Comparison of ENCODE assay signal across 12 cellular contexts in the genomic region with DNA sequence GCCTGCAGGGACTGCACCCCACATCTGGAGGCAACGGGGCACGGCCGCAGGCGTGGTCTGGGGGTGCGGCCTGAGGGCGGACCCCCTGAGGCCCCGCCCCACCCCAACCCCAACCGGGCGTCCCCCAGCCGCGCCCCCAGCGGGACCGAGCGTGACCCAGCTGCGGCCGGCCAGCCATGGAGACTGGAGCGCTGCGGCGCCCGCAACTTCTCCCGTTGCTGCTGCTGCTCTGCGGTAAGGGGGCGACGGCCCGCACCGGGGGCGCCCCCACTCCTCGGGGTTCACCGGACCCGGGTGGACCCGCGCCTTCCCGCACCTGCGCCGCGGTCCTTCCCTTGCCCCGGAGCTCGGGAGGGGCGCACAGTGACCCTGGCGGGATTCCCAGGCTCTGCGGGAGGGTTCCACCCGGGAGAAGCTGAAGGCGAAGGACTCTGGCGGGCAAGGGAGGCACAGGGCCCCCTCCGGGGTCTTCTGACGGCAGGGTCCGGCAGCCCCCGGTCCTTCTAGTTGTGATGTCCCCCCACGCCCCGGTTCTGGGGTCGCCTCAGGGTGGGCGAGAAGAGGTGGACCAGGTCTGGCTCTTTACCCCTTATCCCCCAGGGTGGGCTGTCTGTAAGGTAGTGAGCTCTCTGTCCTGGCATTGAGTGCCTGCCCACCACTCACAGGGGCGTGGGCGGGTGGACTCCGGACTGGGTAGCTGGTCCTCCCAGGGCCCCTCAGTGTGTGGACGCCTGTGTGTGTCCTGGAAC. TPM values are rescaled to one million over a fixed set of nuclear protein-coding genes. Genes with fewer than 3 reads are reported as not detected.
DNase-seq lines count a peak whose midpoint lies in the region; ATAC-seq and TF ChIP-seq lines count a peak whose summit lies in the region.
"Had no signal": no experiment of that assay in that cellular context is flagged by ENCODE, and none has a peak within 500 bp of the region (broad histone marks: within the 10 kb centered on the region; RNA-seq: fewer than 3 reads in every experiment).

A gene with protein sequence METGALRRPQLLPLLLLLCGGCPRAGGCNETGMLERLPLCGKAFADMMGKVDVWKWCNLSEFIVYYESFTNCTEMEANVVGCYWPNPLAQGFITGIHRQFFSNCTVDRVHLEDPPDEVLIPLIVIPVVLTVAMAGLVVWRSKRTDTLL (plus strand): TSS at position 139 of the 749 bp plus-strand sequence. CDS start 38 bp downstream, at position 177.

- intact Hi-C loops in Right ventricle myocardium superior (cut with DNase I) = no loop called here

- TF ChIP-seq EP300 in tibial nerve (IDR thresholded peaks at IDR 0.05) = no peak

- ATAC-seq in activated T-cell treated with anti-CD3 and anti-CD28 coated beads, Interleukin-2, amount 50 U/mL, for 4 hours = peak; percentile 22 to 25
- no peak for ATAC-seq in activated T-cell treated with anti-CD3 and anti-CD28 coated beads, Interleukin-2, amount 50 U/mL, for 72 hours (replicated peaks in 1 of 2)
- ATAC-seq in Right ventricle myocardium superior (ENCODE audit: poor library complexity) (peak; percentile 48), HG02763 (IDR thresholded peaks at IDR 0.05; ENCODE audit: unreplicated experiment) (no peak)
- no peak for ATAC-seq in naive thymus-derived CD8-positive, alpha-beta T cell

- peaks cover 0 to 16% (median 2%) of the 10 kb centered on the region in 4 donors for H3K4me1 ChIP-seq in tibial nerve

- H3K36me3 Mint-ChIP-seq in activated T-cell treated with anti-CD3 and anti-CD28 coated beads, Interleukin-2, amount 50 U/mL, for 4 hours (ENCODE audit: insufficient read depth) = no peaks in the 10 kb centered on the region
- H3K36me3 Mint-ChIP-seq in activated T-cell treated with anti-CD3 and anti-CD28 coated beads, Interleukin-2, amount 50 U/mL, for 72 hours (ENCODE audit: insufficient read depth in 2 of 2) = no peaks in the 10 kb centered on the region
- no peaks in the 10 kb centered on the region for H3K36me3 Mint-ChIP-seq in naive thymus-derived CD8-positive, alpha-beta T cell

- 42 to 58% methylated on average over 9 to 20 of the region's 56 CpGs for WGBS in tibial nerve, 2 donors

- TF ChIP-seq POLR2A in tibial nerve (IDR thresholded peaks at IDR 0.05) = no peak

- peak within 1 kb of the TSS in 1 of 4 donors; percentile 64 for H3K27ac ChIP-seq in tibial nerve

- H3K4me1 Mint-ChIP-seq in activated T-cell treated with anti-CD3 and anti-CD28 coated beads, Interleukin-2, amount 50 U/mL, for 4 hours (ENCODE audit: low read depth) = peaks cover 1% of the 10 kb centered on the region
- peaks cover 5% of the 10 kb centered on the region for H3K4me1 Mint-ChIP-seq in activated T-cell treated with anti-CD3 and anti-CD28 coated beads, Interleukin-2, amount 50 U/mL, for 72 hours (ENCODE audit: low read depth)
- peaks cover 8 to 15% (median 11%) of the 10 kb centered on the region in 4 donors for H3K4me1 Mint-ChIP-seq in naive thymus-derived CD8-positive, alpha-beta T cell

- no peaks in the 10 kb centered on the region for H3K9me3 Mint-ChIP-seq in activated T-cell treated with anti-CD3 and anti-CD28 coated beads, Interleukin-2, amount 50 U/mL, for 4 hours
- no peaks in the 10 kb centered on the region for H3K9me3 Mint-ChIP-seq in activated T-cell treated with anti-CD3 and anti-CD28 coated beads, Interleukin-2, amount 50 U/mL, for 72 hours
- no peaks in the 10 kb centered on the region for H3K9me3 Mint-ChIP-seq in naive thymus-derived CD8-positive, alpha-beta T cell

- no peaks in the 10 kb centered on the region for H3K9me3 ChIP-seq in tibial nerve

- H3K27ac Mint-ChIP-seq in activated T-cell treated with anti-CD3 and anti-CD28 coated beads, Interleukin-2, amount 50 U/mL, for 72 hours = no peak within 1 kb of the TSS
- H3K27ac Mint-ChIP-seq in naive thymus-derived CD8-positive, alpha-beta T cell = peak within 1 kb of the TSS in 1 of 10 donors; percentile 5

- POLR2A ChIA-PET in naive thymus-derived CD8-positive, alpha-beta T cell (lab: Charles Lee) = interaction anchor here (1.0 kb wide), 1 partner anchor 14 kb away, joined by 3 read pairs; no protein-coding TSS in a partner anchor

- H3K4me3 Mint-ChIP-seq in activated T-cell treated with anti-CD3 and anti-CD28 coated beads, Interleukin-2, amount 50 U/mL, for 4 hours = no peak within 1 kb of the TSS
- H3K4me3 Mint-ChIP-seq in activated T-cell treated with anti-CD3 and anti-CD28 coated beads, Interleukin-2, amount 50 U/mL, for 72 hours = no peak within 1 kb of the TSS
- peak within 1 kb of the TSS in 9 of 10 donors; percentile 1 to 61 (median 43) for H3K4me3 Mint-ChIP-seq in naive thymus-derived CD8-positive, alpha-beta T cell

- H3K27me3 ChIP-seq in tibial nerve = peaks cover 0 to 25% of the 10 kb centered on the region in 2 donors

- H3K4me3 ChIP-seq in tibial nerve = peak within 1 kb of the TSS; percentile 1 to 47 (median 17)

- no peaks in the 10 kb centered on the region for H3K36me3 ChIP-seq in tibial nerve

- peaks cover 22% of the 10 kb centered on the region for H3K27me3 Mint-ChIP-seq in activated T-cell treated with anti-CD3 and anti-CD28 coated beads, Interleukin-2, amount 50 U/mL, for 4 hours (ENCODE audit: low read depth)
- H3K27me3 Mint-ChIP-seq in activated T-cell treated with anti-CD3 and anti-CD28 coated beads, Interleukin-2, amount 50 U/mL, for 72 hours (ENCODE audit: low read depth) = peaks cover 27% of the 10 kb centered on the region
- peaks cover 17 to 31% (median 22%) of the 10 kb centered on the region in 5 donors for H3K27me3 Mint-ChIP-seq in naive thymus-derived CD8-positive, alpha-beta T cell

- DNase-seq in activated T-cell treated with anti-CD3 and anti-CD28 coated beads, Interleukin-2, amount 50 U/mL, for 4 hours = no peak
- no peak for DNase-seq in activated T-cell treated with anti-CD3 and anti-CD28 coated beads, Interleukin-2, amount 50 U/mL, for 72 hours
- peak; percentile 52 for DNase-seq in Right ventricle myocardium superior
- peak in 1 of 10 donors; percentile 45 for DNase-seq in naive thymus-derived CD8-positive, alpha-beta T cell
- DNase-seq in tibial nerve (ENCODE audit: low spot score in 2 of 2) = no peak
- DNase-seq in stimulated activated CD8-positive, alpha-beta memory T cell treated with anti-CD3 and anti-CD28 coated beads, Interleukin-4, amount 100 ng/mL, for 48 hours = no peak
- no peak for DNase-seq in NK-92 (lab: John Stamatoyannopoulos, UW; ENCODE audit: unreplicated experiment)
- DNase-seq: effector memory CD4-positive, alpha-beta T cell; stimulated activated CD4-positive, alpha-beta T cell treated with anti-CD3 and anti-CD28 coated beads, Interleukin-15, amount 100 ng/mL, for 24 hours had no signal

- no peak for TF ChIP-seq CTCF in tibial nerve (IDR thresholded peaks at IDR 0.05)

RNA-seq across cellular contexts. Expression of the gene that starts here (rescaled TPM):
- not detected for total RNA-seq in activated T-cell treated with anti-CD3 and anti-CD28 coated beads, Interleukin-2, amount 50 U/mL, for 4 hours
- under 1 TPM in 1 of 2 donors, not detected in 1; 0.50 TPM for total RNA-seq in activated T-cell treated with anti-CD3 and anti-CD28 coated beads, Interleukin-2, amount 50 U/mL, for 72 hours
- total RNA-seq in Right ventricle myocardium superior (31.2 TPM), tibial nerve (100 to 1,000 TPM in 3 of 4 donors, 10 to 100 TPM in 1; 31.6 to 117 (median 112) TPM)
- total RNA-seq in naive thymus-derived CD8-positive, alpha-beta T cell = not detected
- polyA plus RNA-seq in naive thymus-derived CD8-positive, alpha-beta T cell = not detected
- polyA plus RNA-seq: AG04450, keratinocyte had no signal

Comparison
In these comparisons a context has a peak if more than half of its experiments do, and no peak if none do; other contexts are left out.
1. RNA of the gene that starts here (total RNA-seq): 31.6 to 117 TPM in tibial nerve and 31.2 TPM in Right ventricle myocardium superior (single experiment); 0.50 TPM in activated T-cell treated with anti-CD3 and anti-CD28 coated beads, Interleukin-2, amount 50 U/mL, for 72 hours, not detected in activated T-cell treated with anti-CD3 and anti-CD28 coated beads, Interleukin-2, amount 50 U/mL, for 4 hours and not detected in naive thymus-derived CD8-positive, alpha-beta T cell; every median in the first group is over 10 times any median in the second.
2. Peak in ATAC-seq in activated T-cell treated with anti-CD3 and anti-CD28 coated beads, Interleukin-2, amount 50 U/mL, for 4 hours; RNA of the gene not detected or under 1 TPM.
3. H3K4me3 Mint-ChIP-seq: peak in naive thymus-derived CD8-positive, alpha-beta T cell (9 of 10); none in activated T-cell treated with anti-CD3 and anti-CD28 coated beads, Interleukin-2, amount 50 U/mL, for 4 hours (single experiment) and activated T-cell treated with anti-CD3 and anti-CD28 coated beads, Interleukin-2, amount 50 U/mL, for 72 hours (0 of 2).